In the genomic region with DNA sequence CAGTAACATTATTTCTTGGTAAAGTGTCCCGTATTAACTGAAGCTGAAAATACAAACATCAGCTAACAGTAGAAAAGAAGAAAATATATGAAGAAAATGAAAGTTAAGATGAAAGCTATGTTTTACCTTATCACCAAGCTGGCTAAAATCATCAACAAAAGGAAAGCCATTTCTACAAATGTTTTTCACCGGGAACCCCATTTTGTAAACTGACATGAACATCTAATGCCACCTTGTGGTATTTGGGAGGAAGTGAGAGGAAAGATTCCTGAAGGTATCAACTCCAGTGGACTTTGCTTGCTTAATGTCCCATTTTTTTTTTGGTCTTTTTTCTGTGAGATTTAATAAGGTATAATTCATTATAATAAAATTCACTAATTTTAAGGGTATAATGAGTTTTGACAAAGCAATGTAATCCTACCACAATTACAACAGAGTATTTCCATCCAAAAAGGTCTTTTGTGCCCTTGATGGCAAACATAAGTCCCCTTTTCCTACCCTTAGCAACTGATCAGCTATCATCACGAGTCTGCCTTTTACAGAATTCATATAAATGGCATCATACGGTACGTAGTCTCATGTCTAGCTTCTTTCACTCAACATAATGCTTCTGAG, we compare ENCODE assay signal across 8 cellular contexts. TPM values are rescaled to one million over a fixed set of nuclear protein-coding genes. Genes with fewer than 3 reads are reported as not detected.
DNase-seq lines count a peak whose midpoint lies in the region; ATAC-seq and TF ChIP-seq lines count a peak whose summit lies in the region.

No MANE protein-coding gene starts in this region.

- POLR2A ChIA-PET in OCI-LY7 (lab: Charles Lee), result interaction anchor here (0.9 kb wide), 1 partner anchor 86 kb away, joined by 4 read pairs; no protein-coding TSS in a partner anchor

- no peak overlapping the region for H3K4me3 Mint-ChIP-seq in dendritic cell treated with granulocyte-macrophage colony-stimulating factor and Interleukin-4, amounts not matched to agents 40 ng/mL and 50 ng/mL, for 4 days

- H4K5ac ChIP-seq in mesendoderm (ENCODE audit: low read length), result no peak overlapping the region

- H3K27ac ChIP-seq in HL-60 (replicated peaks) (no peak overlapping the region), OCI-LY7 (ENCODE audit: low read depth, low read length, poor library complexity, severe bottlenecking) (no peak overlapping the region), mesendoderm (ENCODE audit: low read depth, low read length) (no peak overlapping the region)

- H3K27me3 ChIP-seq in HL-60 (ENCODE audit: insufficient read depth, poor library complexity, severe bottlenecking) (no peaks in the 10 kb centered on the region), mesendoderm (ENCODE audit: insufficient read depth, low read length, poor library complexity) (no peaks in the 10 kb centered on the region)

- H3K79me1 ChIP-seq in mesendoderm (ENCODE audit: low read length), result no peaks in the 10 kb centered on the region

- H4K20me1 ChIP-seq in OCI-LY7 (ENCODE audit: insufficient read depth, low read length), result no peaks in the 10 kb centered on the region; the same call in 1 of the 2 replicates

- no peak overlapping the region for H3K23ac ChIP-seq in mesendoderm (ENCODE audit: low read length)

- no peak overlapping the region for H2BK15ac ChIP-seq in mesendoderm (replicated peaks; ENCODE audit: low read depth)

- no peak overlapping the region for H3K18ac ChIP-seq in mesendoderm (ENCODE audit: low read length)

- ATAC-seq in GM19397 (IDR thresholded peaks at IDR 0.05; ENCODE audit: unreplicated experiment) (no peak), GM18519 (IDR thresholded peaks at IDR 0.05; ENCODE audit: low FRiP score, unreplicated experiment) (no peak)

- H3K4me3 ChIP-seq in HL-60 (replicated peaks; ENCODE audit: insufficient read depth, low read length) (no peak overlapping the region), OCI-LY7 (ENCODE audit: low read depth, low read length, poor library complexity, severe bottlenecking) (peak overlapping the region; percentile 10), mesendoderm (ENCODE audit: low read length) (no peak overlapping the region)

- TF ChIP-seq CTCF in HL-60 (IDR thresholded peaks at IDR 0.05; ENCODE audit: insufficient read depth, low read length) (peak; percentile 50), OCI-LY7 (conservative IDR thresholded peaks at IDR 0.05; ENCODE audit: low read length) (peak; percentile 90)

- H3K79me2 ChIP-seq in OCI-LY7 (ENCODE audit: insufficient read depth, low read depth, low read length) (peaks cover 38% of the 10 kb centered on the region), mesendoderm (ENCODE audit: control insufficient read depth, insufficient read depth, low read length) (no peaks in the 10 kb centered on the region)

- no peaks in the 10 kb centered on the region for H3K27me3 Mint-ChIP-seq in dendritic cell treated with granulocyte-macrophage colony-stimulating factor and Interleukin-4, amounts not matched to agents 40 ng/mL and 50 ng/mL, for 4 days

- no peak overlapping the region for H4K8ac ChIP-seq in mesendoderm (ENCODE audit: low read depth, low read length)

- CTCF ChIA-PET in OCI-LY7 (lab: Charles Lee; ENCODE audit: unreplicated experiment), result no interaction called here

- BruUV-seq in OCI-LY7 (replicated peaks; lab: Mats Ljungman, UMichigan), result no TSS peak

- no peaks in the 10 kb centered on the region for H3K9me2 ChIP-seq in OCI-LY7 (ENCODE audit: insufficient read depth, low read length)

- H3K36me3 Mint-ChIP-seq in dendritic cell treated with granulocyte-macrophage colony-stimulating factor and Interleukin-4, amounts not matched to agents 40 ng/mL and 50 ng/mL, for 4 days (ENCODE audit: low read depth), result peaks cover 77% of the 10 kb centered on the region

- H3K9me3 Mint-ChIP-seq in dendritic cell treated with granulocyte-macrophage colony-stimulating factor and Interleukin-4, amounts not matched to agents 40 ng/mL and 50 ng/mL, for 4 days, result no peaks in the 10 kb centered on the region

- H3K4me1 ChIP-seq in OCI-LY7 (ENCODE audit: insufficient read depth, low read length, poor library complexity, severe bottlenecking) (peaks cover 9% of the 10 kb centered on the region), mesendoderm (ENCODE audit: control insufficient read depth, low read depth, low read length) (no peaks in the 10 kb centered on the region)

- H2AFZ ChIP-seq in OCI-LY7 (ENCODE audit: low read length), result no peak overlapping the region

- H3K4me1 Mint-ChIP-seq in dendritic cell treated with granulocyte-macrophage colony-stimulating factor and Interleukin-4, amounts not matched to agents 40 ng/mL and 50 ng/mL, for 4 days (ENCODE audit: low read depth), result peaks cover 36% of the 10 kb centered on the region

- H2AK5ac ChIP-seq in mesendoderm (ENCODE audit: low read length), result no peak overlapping the region

- peak overlapping the region; percentile 92 for H3K27ac Mint-ChIP-seq in dendritic cell treated with granulocyte-macrophage colony-stimulating factor and Interleukin-4, amounts not matched to agents 40 ng/mL and 50 ng/mL, for 4 days

- no peak overlapping the region for H2BK5ac ChIP-seq in mesendoderm (ENCODE audit: low read length)

- H3K4me2 ChIP-seq in OCI-LY7 (ENCODE audit: low read length) (peak overlapping the region; percentile 49), mesendoderm (ENCODE audit: low read length) (no peak overlapping the region)

- intact Hi-C loops in OCI-LY7 (cut with micrococcal nuclease; ENCODE audit: unreplicated experiment), result loop anchor here (2.0 to 5.0 kb wide), 2 partner anchors 95 to 134 kb away; no protein-coding TSS in a partner anchor
- intact Hi-C loops in dendritic cell treated with granulocyte-macrophage colony-stimulating factor and Interleukin-4, amounts not matched to agents 40 ng/mL and 50 ng/mL, for 4 days (cut with micrococcal nuclease), result loop anchor here (1.0 to 5.0 kb wide), 3 partner anchors 39 to 95 kb away; no protein-coding TSS in a partner anchor

- DNase-seq in DMS 273 (lab: John Stamatoyannopoulos, UW; ENCODE audit: unreplicated experiment) (peak; percentile 71), HL-60 (ENCODE audit: low read depth in 1 of 2, low spot score in 1 of 2) (peak in 1 of 2 experiments; percentile 21), OCI-LY7 (ENCODE audit: low spot score) (peak; percentile 64), mesendoderm (peak; percentile 72), mesenteric fat pad (ENCODE audit: low spot score) (no peak)

- no CpG with 5 or more reads among the region's 5 CpGs for WGBS in mesendoderm (ENCODE audit: extremely low coverage, insufficient coverage, low lambda C conversion rate)

- H2BK120ac ChIP-seq in mesendoderm (ENCODE audit: low read depth, low read length), result no peak overlapping the region

- H3K9me3 ChIP-seq in OCI-LY7 (ENCODE audit: low read length), result no peaks in the 10 kb centered on the region

- no peak overlapping the region for H3K9ac ChIP-seq in mesendoderm (ENCODE audit: low read length)

- H3K4ac ChIP-seq in mesendoderm (ENCODE audit: low read depth, low read length), result no peak overlapping the region

- H3K36me3 ChIP-seq in OCI-LY7 (ENCODE audit: insufficient read depth, low read length), result peaks cover 74% of the 10 kb centered on the region
- H3K36me3 ChIP-seq in mesendoderm (ENCODE audit: control insufficient read depth, insufficient read depth, low read length), result no peaks in the 10 kb centered on the region

- H3K56ac ChIP-seq in mesendoderm (ENCODE audit: low read length), result no peak overlapping the region

RNA-seq across cellular contexts. Expression of gene SDHB, which starts 7.7 kb away (rescaled TPM):
- 103 and 106 TPM in 2 replicates for total RNA-seq in OCI-LY7 (2014; rRNA removed; shearing (Covaris generic))
- 98.4 and 105 TPM in 2 replicates for total RNA-seq in OCI-LY7 (2022)
- 114 TPM for polyA plus RNA-seq in mesendoderm (2013, experiment 1 of 2)
- 122 TPM for polyA plus RNA-seq in mesendoderm (2013, experiment 2 of 2)
- total RNA-seq in mesenteric fat pad, result 113 TPM

RNA-seq across cellular contexts. Expression of gene ATP13A2, which starts 34.4 kb away (rescaled TPM):
- total RNA-seq in OCI-LY7 (2014; rRNA removed; shearing (Covaris generic)), result 25.0 and 28.1 TPM in 2 replicates
- total RNA-seq in OCI-LY7 (2022) (28.8 and 31.4 TPM in 2 replicates), mesenteric fat pad (37.7 TPM)
- 37.2 TPM for polyA plus RNA-seq in mesendoderm (2013, experiment 1 of 2)
- polyA plus RNA-seq in mesendoderm (2013, experiment 2 of 2), result 39.3 TPM
